In genomic region chr2:24046599-24046929, GRCh38 we compare ENCODE assay signal across 8 cellular contexts. TPM values are rescaled to one million over a fixed set of nuclear protein-coding genes. Genes with fewer than 3 reads are reported as not detected.
A peak's percentile ranks its signal among the peaks of the same experiment; 100 is the strongest.
DNase-seq lines count a peak whose midpoint lies in the region; ATAC-seq and TF ChIP-seq lines count a peak whose summit lies in the region.

No MANE protein-coding gene starts in this region.

- H3K9ac ChIP-seq in ES-I3 (ENCODE audit: low read depth, low read length) = peak overlapping the region; percentile 92

- intact Hi-C loops in esophagus squamous epithelium (cut with DNase I) (no loop called here), psoas muscle (cut with DNase I) (loop anchor here in 1 of 2 donors (5.0 kb wide), 1 partner anchor 36 kb away; the partner anchor contains the start of gene TP53I3)

- H3K4me3 ChIP-seq in RWPE2 (ENCODE audit: severe bottlenecking) (peak overlapping the region; percentile 57), esophagus squamous epithelium (peak overlapping the region; percentile 53 to 82 (median 74)), psoas muscle (peak overlapping the region; percentile 88)

- no peak for TF ChIP-seq CTCF in RWPE2 (IDR thresholded peaks at IDR 0.05; ENCODE audit: poor library complexity, severe bottlenecking)
- no peak for TF ChIP-seq CTCF in esophagus squamous epithelium (IDR thresholded peaks at IDR 0.05)
- no peak for TF ChIP-seq CTCF in psoas muscle (IDR thresholded peaks at IDR 0.05)

- H3K4me1 ChIP-seq in ES-I3 (ENCODE audit: insufficient read depth, low read length) (peaks cover 6% of the 10 kb centered on the region; the same call in 1 of the 2 replicates), RWPE2 (ENCODE audit: insufficient read depth, poor library complexity, severe bottlenecking) (peaks cover 7% of the 10 kb centered on the region), esophagus squamous epithelium (peaks cover 8 to 52% (median 11%) of the 10 kb centered on the region in 3 donors), psoas muscle (peaks cover 15% of the 10 kb centered on the region)

- ATAC-seq in RWPE2 (ENCODE audit: low read depth) = no peak
- no peak for ATAC-seq in psoas muscle
- ATAC-seq in GM21515 (IDR thresholded peaks at IDR 0.05; ENCODE audit: unreplicated experiment) = no peak
- ATAC-seq in HG03565 (IDR thresholded peaks at IDR 0.05; ENCODE audit: unreplicated experiment) = no peak

- H3K27me3 ChIP-seq in RWPE2 (ENCODE audit: insufficient read depth, poor library complexity, severe bottlenecking) (no peaks in the 10 kb centered on the region), esophagus squamous epithelium (no peaks in the 10 kb centered on the region), psoas muscle (ENCODE audit: insufficient read depth in 3 of 3, low read length in 2 of 3) (peaks cover 0 to 17% (median 4%) of the 10 kb centered on the region in 3 donors)

- H3K36me3 ChIP-seq in ES-I3 (ENCODE audit: insufficient read depth, low read length) (no peaks in the 10 kb centered on the region), RWPE2 (ENCODE audit: low read depth) (no peaks in the 10 kb centered on the region), esophagus squamous epithelium (no peaks in the 10 kb centered on the region), psoas muscle (ENCODE audit: insufficient read depth in 1 of 2, low read depth in 1 of 2) (no peaks in the 10 kb centered on the region)

- WGBS in esophagus squamous epithelium, 2 donors = 0 to 1% methylated on average over 2 of the region's 2 CpGs
- 2% methylated on average over 2 of the region's 2 CpGs for WGBS in psoas muscle, 3 donors

- H3K9me3 ChIP-seq in ES-I3 (ENCODE audit: control insufficient read depth, insufficient read depth, low read length) (no peaks in the 10 kb centered on the region), RWPE2 (ENCODE audit: severe bottlenecking) (no peaks in the 10 kb centered on the region), esophagus squamous epithelium (no peaks in the 10 kb centered on the region), psoas muscle (no peaks in the 10 kb centered on the region)

- H3K27ac ChIP-seq in RWPE2 (ENCODE audit: poor library complexity, severe bottlenecking) (peak overlapping the region; percentile 27), esophagus squamous epithelium (peak overlapping the region in 2 of 4 donors; percentile 84), psoas muscle (peak overlapping the region; percentile 78)

- DNase-seq in RWPE2 (ENCODE audit: low spot score) = no peak
- DNase-seq in esophagus squamous epithelium (lab: John Stamatoyannopoulos, UW) = no peak
- DNase-seq in psoas muscle = no peak
- DNase-seq in NCI-H2029 treated with DMSO at 0.1 percent for 48 hours (lab: John Stamatoyannopoulos, UW) = no peak
- no peak for DNase-seq in activated effector memory CD4-positive, alpha-beta T cell treated with anti-CD3 and anti-CD28 coated beads, Interleukin-2, amount 50 U/mL, for 16 hours

- TF ChIP-seq POLR2A in esophagus squamous epithelium (IDR thresholded peaks at IDR 0.05) = no peak

RNA-seq across cellular contexts. Expression of gene WDCP, which starts 0.6 kb away (rescaled TPM):
- total RNA-seq in esophagus squamous epithelium = 1 to 10 TPM; 2.8 to 4.9 (median 4.0) TPM
- 10 to 100 TPM in 2 of 4 donors, 1 to 10 TPM in 2; 6.5 to 14.6 (median 9.7) TPM for total RNA-seq in psoas muscle
- polyA plus RNA-seq in psoas muscle = 10 to 100 TPM in 1 of 3 donors, 1 to 10 TPM in 2; 4.6 to 17.3 (median 5.0) TPM

RNA-seq across cellular contexts. Expression of gene FKBP1B, which starts 3.0 kb away (rescaled TPM):
- total RNA-seq in esophagus squamous epithelium (10 to 100 TPM in 1 of 4 donors, 1 to 10 TPM in 3; 4.5 to 12.1 (median 8.3) TPM), psoas muscle (1 to 10 TPM in 1 of 4 donors, under 1 TPM in 3; 0.46 to 1.8 (median 0.75) TPM)
- 1 to 10 TPM; 1.3 to 2.7 (median 2.1) TPM for polyA plus RNA-seq in psoas muscle

RNA-seq across cellular contexts. Expression of gene SF3B6, which starts 29.6 kb away (rescaled TPM):
- total RNA-seq in esophagus squamous epithelium (100 to 1,000 TPM in 3 of 4 donors, 10 to 100 TPM in 1; 91.3 to 150 (median 125) TPM), psoas muscle (10 to 100 TPM; 44.2 to 60.5 (median 55.5) TPM)
- 100 to 1,000 TPM in 1 of 3 donors, 10 to 100 TPM in 2; 68.2 to 116 (median 90.8) TPM for polyA plus RNA-seq in psoas muscle

RNA-seq across cellular contexts. Expression of gene MFSD2B, which starts 36.7 kb away (rescaled TPM):
- total RNA-seq in esophagus squamous epithelium (under 1 TPM in 1 of 4 donors, not detected in 3; 0.19 TPM), psoas muscle (under 1 TPM in 2 of 4 donors, not detected in 2; 0.27 to 0.28 TPM)
- polyA plus RNA-seq in psoas muscle = under 1 TPM; 0.03 to 0.12 (median 0.07) TPM

RNA-seq across cellular contexts. Expression of gene TP53I3, which starts 38.1 kb away (rescaled TPM):
- total RNA-seq in esophagus squamous epithelium = 100 to 1,000 TPM in 1 of 4 donors, 10 to 100 TPM in 3; 69.5 to 129 (median 84.7) TPM
- total RNA-seq in psoas muscle = 1 to 10 TPM; 1.3 to 5.0 (median 2.6) TPM
- polyA plus RNA-seq in psoas muscle = 1 to 10 TPM; 1.7 to 5.6 (median 3.7) TPM
